34 cellular contexts compared by ENCODE assay signal in the genomic region with DNA sequence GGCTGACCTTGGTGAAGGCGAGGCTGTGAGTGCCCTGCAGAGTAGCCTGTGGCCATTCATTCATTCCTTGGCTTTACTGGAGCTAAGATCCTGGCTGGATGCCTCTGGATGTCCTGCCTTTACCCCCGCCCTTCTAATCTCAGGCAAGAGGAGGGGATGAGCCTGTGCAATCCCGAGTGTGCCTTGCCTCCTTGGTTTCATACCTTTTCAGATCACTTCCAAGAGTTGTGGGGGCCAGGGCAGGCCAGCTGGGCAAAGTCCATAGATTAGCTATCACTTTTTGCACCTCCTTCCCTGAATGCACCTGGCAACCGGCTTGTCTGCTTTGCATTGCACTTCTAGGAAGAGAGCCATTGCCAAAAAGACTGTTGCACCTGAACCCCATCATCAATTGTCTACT. TPM values are rescaled to one million over a fixed set of nuclear protein-coding genes. Genes with fewer than 3 reads are reported as not detected.
DNase-seq lines count a peak whose midpoint lies in the region; ATAC-seq, FAIRE-seq and TF ChIP-seq lines count a peak whose summit lies in the region.
"Had no signal": no experiment of that assay in that cellular context is flagged by ENCODE, and none has a peak within 500 bp of the region (broad histone marks: within the 10 kb centered on the region; RNA-seq: fewer than 3 reads in every experiment).

No MANE protein-coding gene starts in this region.

- H3K36me3 ChIP-seq in HUES64 (ENCODE audit: insufficient read depth, low read length) (no peaks in the 10 kb centered on the region; the same call in 1 of the 2 replicates), H1 (ENCODE audit: control insufficient read depth in 2 of 4, insufficient read depth in 4 of 4, low read length in 3 of 4) (peaks cover 0 to 22% (median 0%) of the 10 kb centered on the region in 4 experiments; a peak in 2 of 8 replicates), mesendoderm (ENCODE audit: control insufficient read depth, insufficient read depth, low read length) (no peaks in the 10 kb centered on the region), upper lobe of right lung (no peaks in the 10 kb centered on the region)
- H3K36me3 ChIP-seq: prostate gland, suprapubic skin had no signal

- H2AFZ ChIP-seq in H1 (ENCODE audit: low read length) = no peak overlapping the region
- H2AFZ ChIP-seq: GM23248 had no signal

- H3K4me2 ChIP-seq in H1 (ENCODE audit: insufficient read depth in 1 of 2, low read depth in 2 of 2, low read length in 2 of 2) (peak overlapping the region; percentile 95 to 96), mesendoderm (ENCODE audit: low read length) (peak overlapping the region; percentile 84)

- H4K20me1 ChIP-seq in H1 (replicated peaks in 1 of 2; ENCODE audit: control insufficient read depth in 1 of 2, insufficient read depth in 2 of 2, low read length in 2 of 2) = peaks cover 13 to 16% of the 10 kb centered on the region in 2 experiments

- intact Hi-C loops in upper lobe of right lung (cut with DNase I) = no loop called here

- 0 out of 2 replicates have a peak overlapping the region, but pooled peaks have one; percentile 63 for H2BK12ac ChIP-seq in H1 (ENCODE audit: low read depth, low read length)

- peak overlapping the region; percentile 30 for H3K4ac ChIP-seq in H1 (replicated peaks; ENCODE audit: insufficient read length, low read depth, low read length)
- peak overlapping the region; percentile 98 for H3K4ac ChIP-seq in mesendoderm (ENCODE audit: low read depth, low read length)

- H3K18ac ChIP-seq in H1 (ENCODE audit: extremely low read depth, low read length) = peak overlapping the region; percentile 100; the same call in 1 of the 2 replicates
- peak overlapping the region; percentile 81 for H3K18ac ChIP-seq in mesendoderm (ENCODE audit: low read length)

- H4K5ac ChIP-seq in H1 (ENCODE audit: insufficient read length, low read depth, low read length) (peak overlapping the region; percentile 95), mesendoderm (ENCODE audit: low read length) (peak overlapping the region; percentile 90)

- H3K4me1 ChIP-seq in HUES64 (ENCODE audit: insufficient read depth, low read length) (peaks cover 27% of the 10 kb centered on the region), H1 (replicated peaks in 1 of 4; ENCODE audit: control insufficient read depth in 3 of 4, insufficient read depth in 4 of 4, low read length in 3 of 4) (peaks cover 4 to 20% (median 12%) of the 10 kb centered on the region in 4 experiments), mesendoderm (ENCODE audit: control insufficient read depth, low read depth, low read length) (peaks cover 8% of the 10 kb centered on the region), upper lobe of right lung (no peaks in the 10 kb centered on the region)
- H3K4me1 ChIP-seq: prostate gland, suprapubic skin had no signal

- peaks cover 43 to 87% of the 10 kb centered on the region in 2 experiments for H3K79me2 ChIP-seq in H1 (ENCODE audit: control insufficient read depth in 1 of 2, insufficient read depth in 2 of 2, low read length in 2 of 2)
- peaks cover 62% of the 10 kb centered on the region for H3K79me2 ChIP-seq in mesendoderm (ENCODE audit: control insufficient read depth, insufficient read depth, low read length)

- TF ChIP-seq RAD21 in H1 (IDR thresholded peaks at IDR 0.05 in 1 of 2, conservative IDR thresholded peaks at IDR 0.05 in 1 of 2; ENCODE audit: low read depth in 2 of 2, low read length in 2 of 2) = no peak

- CTCF ChIA-PET in H1 (lab: Charles Lee; ENCODE audit: partially characterized antibody) = interaction anchor here (0.6 to 8.5 kb wide), 16 partner anchors 9 to 187 kb away, joined by 3 to 49 read pairs (median 4); no protein-coding TSS in a partner anchor

- peaks cover 30% of the 10 kb centered on the region for H3K23me2 ChIP-seq in H1 (ENCODE audit: low read depth, low read length)

- H2AK5ac ChIP-seq in H1 (ENCODE audit: low read depth, low read length) = no peak overlapping the region
- H2AK5ac ChIP-seq in mesendoderm (ENCODE audit: low read length) = peak overlapping the region; percentile 87

- DNase-seq in H1 (ENCODE audit: low read depth in 1 of 2, low spot score in 2 of 2) (no peak), mesendoderm (peak; percentile 60), upper lobe of right lung (peak; percentile 33), NCI-H1105 treated with DMSO at 0.1 percent for 48 hours (lab: John Stamatoyannopoulos, UW) (no peak), NCI-H128 (lab: John Stamatoyannopoulos, UW; ENCODE audit: unreplicated experiment) (no peak)
- DNase-seq: activated CD4-positive, alpha-beta T cell treated with anti-CD3 and anti-CD28 coated beads, Interleukin-2, amount 10 ng/mL, durations not matched to agents 7 days and 5 days; activated gamma-delta T cell; activated naive CD8-positive, alpha-beta T cell treated with anti-CD3 and anti-CD28 coated beads, Interleukin-2, amount 10 ng/mL, durations not matched to agents 7 days and 5 days; activated T-cell treated with anti-CD3 and anti-CD28 coated beads, Interleukin-2, amount 50 U/mL, for 24 hours; Calu3; caudate nucleus; dermis blood vessel endothelial cell; GM23248; hypothalamus; kidney glomerular epithelial cell; NCI-H187 treated with DMSO at 0.1 percent for 48 hours; NCI-H69; SIG-M5; stimulated activated CD4-positive, alpha-beta T cell treated with anti-CD3 and anti-CD28 coated beads, Interleukin-4, amount 100 ng/mL, for 24 hours; stimulated activated naive B cell treated with anti-CD40 and anti-IgM and Interleukin-4, amounts not matched to agents 10 μg/mL and 1 μg/mL and 100 μg/mL, for 72 hours; T1000 had no signal

- no peak for TF ChIP-seq EP300 in H1 (IDR thresholded peaks at IDR 0.05; ENCODE audit: borderline replicate concordance in 1 of 2, low read depth in 2 of 2, low read length in 2 of 2)

- H2BK120ac ChIP-seq in H1 (replicated peaks; ENCODE audit: low read depth, low read length) (peak overlapping the region; percentile 89), mesendoderm (ENCODE audit: low read depth, low read length) (peak overlapping the region; percentile 75)

- peak overlapping the region; percentile 92 for H3K4me3 ChIP-seq in HUES64 (ENCODE audit: low read length)
- H3K4me3 ChIP-seq in H1 (ENCODE audit: extremely low read depth in 1 of 4, insufficient read depth in 2 of 4, low read depth in 3 of 4, low read length in 4 of 4) = peak overlapping the region; percentile 87 to 98 (median 90)
- H3K4me3 ChIP-seq in mesendoderm (ENCODE audit: low read length) = peak overlapping the region; percentile 91
- no peak overlapping the region for H3K4me3 ChIP-seq in upper lobe of right lung
- H3K4me3 ChIP-seq: GM23248, lung, prostate gland, suprapubic skin had no signal

- H3K9ac ChIP-seq in HUES64 (ENCODE audit: low read depth, low read length) (peak overlapping the region; percentile 92), H1 (replicated peaks in 1 of 4; ENCODE audit: extremely low read depth in 1 of 4, low read depth in 3 of 4, low read length in 3 of 4) (peak overlapping the region; percentile 63 to 93 (median 80)), mesendoderm (ENCODE audit: low read length) (peak overlapping the region; percentile 73)
- H3K9ac ChIP-seq: GM23248 had no signal

- POLR2A ChIA-PET in H1 (lab: Charles Lee; ENCODE audit: partially characterized antibody) = interaction anchor here (0.8 to 15.0 kb wide), 17 partner anchors 8 to 133 kb away, joined by 3 to 282 read pairs (median 6); a partner anchor contains a TSS

- H2BK15ac ChIP-seq in H1 (ENCODE audit: low read length) = 0 out of 2 replicates have a peak overlapping the region, but pooled peaks have one; percentile 74
- H2BK15ac ChIP-seq in mesendoderm (replicated peaks; ENCODE audit: low read depth) = no peak overlapping the region

- 0 out of 2 replicates have a peak overlapping the region, but pooled peaks have one; percentile 96 for H4K8ac ChIP-seq in H1 (ENCODE audit: extremely low read depth, insufficient read depth, low read length)
- peak overlapping the region; percentile 13 for H4K8ac ChIP-seq in mesendoderm (ENCODE audit: low read depth, low read length)

- H3K23ac ChIP-seq in H1 (ENCODE audit: insufficient read length) (no peak overlapping the region), mesendoderm (ENCODE audit: low read length) (peak overlapping the region; percentile 4)

- H3K9me3 ChIP-seq in HUES64 (ENCODE audit: insufficient read depth, low read depth, low read length) (no peaks in the 10 kb centered on the region), H1 (ENCODE audit: insufficient read depth in 2 of 2, low read depth in 1 of 2, low read length in 1 of 2) (no peaks in the 10 kb centered on the region), upper lobe of right lung (no peaks in the 10 kb centered on the region)
- H3K9me3 ChIP-seq: prostate gland, suprapubic skin had no signal

- peak overlapping the region; percentile 20 for H3K14ac ChIP-seq in H1 (ENCODE audit: insufficient read length)

- H3K27me3 ChIP-seq in HUES64 (ENCODE audit: insufficient read depth, low read length) = no peaks in the 10 kb centered on the region
- H3K27me3 ChIP-seq in H1 (replicated peaks in 1 of 4; ENCODE audit: control insufficient read depth in 3 of 4, extremely low read depth in 1 of 4, insufficient read depth in 3 of 4, low read length in 3 of 4) = no peaks in the 10 kb centered on the region
- no peaks in the 10 kb centered on the region for H3K27me3 ChIP-seq in mesendoderm (ENCODE audit: insufficient read depth, low read length, poor library complexity)
- peaks cover 2% of the 10 kb centered on the region for H3K27me3 ChIP-seq in upper lobe of right lung

- FAIRE-seq in H1 (lab: Jason Lieb, UNC) = no peak
- FAIRE-seq: astrocyte, RCC 7860, urothelium cell line had no signal

- peak overlapping the region; percentile 73 for H3K56ac ChIP-seq in H1 (replicated peaks; ENCODE audit: insufficient read length, low read depth, low read length)
- H3K56ac ChIP-seq in mesendoderm (ENCODE audit: low read length) = peak overlapping the region; percentile 100

- no peaks in the 10 kb centered on the region for H3K79me1 ChIP-seq in H1 (ENCODE audit: low read depth, low read length)
- H3K79me1 ChIP-seq in mesendoderm (ENCODE audit: low read length) = no peaks in the 10 kb centered on the region

- H3K27ac ChIP-seq in HUES64 (ENCODE audit: low read depth, low read length) (peak overlapping the region; percentile 97; the same call in 1 of the 2 replicates), H1 (ENCODE audit: low read depth, low read length) (peak overlapping the region; percentile 92; the same call in 1 of the 2 replicates), mesendoderm (ENCODE audit: low read depth, low read length) (peak overlapping the region; percentile 61), upper lobe of right lung (no peak overlapping the region)
- H3K27ac ChIP-seq: C4-2B, GM23248, prostate gland, suprapubic skin had no signal

- H2BK20ac ChIP-seq in H1 (ENCODE audit: low read length) = no peak overlapping the region; the same call in 1 of the 2 replicates

- TF ChIP-seq POLR2A in H1 (IDR thresholded peaks at IDR 0.05; ENCODE audit: control extremely low read depth in 1 of 2, low read depth in 2 of 2, low read length in 2 of 2) = no peak

- TF ChIP-seq CTCF in H1 (IDR thresholded peaks at IDR 0.05; ENCODE audit: control extremely low read depth in 1 of 3, insufficient read depth in 1 of 3, low read depth in 1 of 3, low read length in 3 of 3) (no peak), upper lobe of right lung (IDR thresholded peaks at IDR 0.05) (no peak)

- ATAC-seq in upper lobe of right lung (no peak), HG02970 (IDR thresholded peaks at IDR 0.05; ENCODE audit: low FRiP score, unreplicated experiment) (no peak)
- ATAC-seq: sciatic nerve; stimulated activated naive B cell treated with anti-CD40 and anti-IgM and Interleukin-4, amounts not matched to agents 10 μg/mL and 1 μg/mL and 100 μg/mL, for 72 hours had no signal

- WGBS in HUES64 = 0% methylated on average over 4 of the region's 4 CpGs
- 3% methylated on average over 4 of the region's 4 CpGs; no CpG with 5 or more reads in 1 of the 2 experiments for WGBS in H1 (ENCODE audit: extremely low coverage in 1 of 2, insufficient coverage in 1 of 2, insufficient read length in 1 of 2, insufficient replicate concordance in 2 of 2, low coverage in 1 of 2, low lambda C conversion rate in 2 of 2, missing lambda C conversion rate in 1 of 2), 2 experiments
- no CpG with 5 or more reads among the region's 4 CpGs for WGBS in mesendoderm (ENCODE audit: extremely low coverage, insufficient coverage, low lambda C conversion rate)

- peak overlapping the region; percentile 98 for H4K91ac ChIP-seq in H1 (replicated peaks; ENCODE audit: insufficient read length, low read length)

- H2BK5ac ChIP-seq in H1 (ENCODE audit: low read depth, low read length) = peak overlapping the region; percentile 97
- H2BK5ac ChIP-seq in mesendoderm (ENCODE audit: low read length) = peak overlapping the region; percentile 100

RNA-seq across cellular contexts. Expression of a gene that starts 1.5 kb away (rescaled TPM):
- 81.5 TPM for polyA plus RNA-seq in HUES64 (2013, experiment 1 of 2)
- polyA plus RNA-seq in HUES64 (2013, experiment 2 of 2) = 73.0 TPM
- 148 and 154 TPM in 2 replicates for total RNA-seq in H1 (2021; fragmentation: NEBNext Ultra II Directional; extraction: Animal tissue kit (Norgen Biotek cat#: 25700))
- 133 and 189 TPM in 2 replicates for polyA plus RNA-seq in H1 (2011; rRNA removed)
- 182 TPM for polyA plus RNA-seq in H1 (2011; cell fraction: cytosol; rRNA removed)
- 122 TPM for polyA plus RNA-seq in H1 (2011; cell fraction: nucleus; rRNA removed)
- 124 to 162 TPM (median 153 TPM) in 4 replicates for polyA plus RNA-seq in H1 (2012, experiment 1 of 2)
- 151 TPM for polyA plus RNA-seq in H1 (2012, experiment 2 of 2)
- 89.5 TPM for polyA plus RNA-seq in H1 (2013, experiment 1 of 2)
- polyA plus RNA-seq in H1 (2013, experiment 2 of 2) = 85.7 TPM
- 110 and 121 TPM in 2 replicates for polyA minus RNA-seq in H1 (2011; rRNA and poly(A)+ RNA removed)
- polyA minus RNA-seq in H1 (2011; cell fraction: cytosol; rRNA and poly(A)+ RNA removed) = 106 TPM
- polyA minus RNA-seq in H1 (2011; cell fraction: nucleus; rRNA and poly(A)+ RNA removed) = 60.1 TPM
- 135 TPM for polyA plus RNA-seq in mesendoderm (2013, experiment 1 of 2)
- 136 TPM for polyA plus RNA-seq in mesendoderm (2013, experiment 2 of 2)
- total RNA-seq in upper lobe of right lung = not detected
- total RNA-seq: activated CD4-positive, alpha-beta T cell treated with anti-CD3 and anti-CD28 coated beads, Interleukin-2, amount 10 ng/mL, durations not matched to agents 7 days and 5 days; activated naive CD8-positive, alpha-beta T cell treated with anti-CD3 and anti-CD28 coated beads, Interleukin-2, amount 10 ng/mL, durations not matched to agents 7 days and 5 days; Calu3; dermis blood vessel endothelial cell; fibroblast of lung; GM23248; HT1080; neural crest cell; sciatic nerve had no signal
- polyA plus RNA-seq: fibroblast of lung, GM23248, lung had no signal

RNA-seq across cellular contexts. Expression of a gene that starts 47.0 kb away (rescaled TPM):
- 47.6 TPM for polyA plus RNA-seq in HUES64 (2013, experiment 1 of 2)
- 46.7 TPM for polyA plus RNA-seq in HUES64 (2013, experiment 2 of 2)
- total RNA-seq in H1 (2021; fragmentation: NEBNext Ultra II Directional; extraction: Animal tissue kit (Norgen Biotek cat#: 25700)) = 84.8 and 97.7 TPM in 2 replicates
- polyA plus RNA-seq in H1 (2011; rRNA removed) = 47.9 and 99.4 TPM in 2 replicates
- 76.0 TPM for polyA plus RNA-seq in H1 (2011; cell fraction: cytosol; rRNA removed)
- polyA plus RNA-seq in H1 (2011; cell fraction: nucleus; rRNA removed) = 316 TPM
- 74.1 to 103 TPM (median 94.9 TPM) in 4 replicates for polyA plus RNA-seq in H1 (2012, experiment 1 of 2)
- 58.2 TPM for polyA plus RNA-seq in H1 (2012, experiment 2 of 2)
- 46.2 TPM for polyA plus RNA-seq in H1 (2013, experiment 1 of 2)
- 40.9 TPM for polyA plus RNA-seq in H1 (2013, experiment 2 of 2)
- polyA minus RNA-seq in H1 (2011; rRNA and poly(A)+ RNA removed) = 60.8 and 99.4 TPM in 2 replicates
- polyA minus RNA-seq in H1 (2011; cell fraction: cytosol; rRNA and poly(A)+ RNA removed) = 44.9 TPM
- 124 TPM for polyA minus RNA-seq in H1 (2011; cell fraction: nucleus; rRNA and poly(A)+ RNA removed)
- 29.6 TPM for polyA plus RNA-seq in mesendoderm (2013, experiment 1 of 2)
- polyA plus RNA-seq in mesendoderm (2013, experiment 2 of 2) = 29.9 TPM
- total RNA-seq in upper lobe of right lung = 48.3 TPM

Comparison
In these comparisons a context has a peak if more than half of its experiments do, and no peak if none do; other contexts are left out.
1. DNase-seq: peak in mesendoderm (single experiment) and upper lobe of right lung (single experiment); none in H1 (0 of 2), NCI-H1105 treated with DMSO at 0.1 percent for 48 hours (single experiment) and NCI-H128 (single experiment).
2. RNA of a gene that starts 1.5 kb away (total RNA-seq): 148 to 154 TPM in H1; not detected in upper lobe of right lung (single experiment); every median in the first group is over 100 times any median in the second.
3. Peak in every context shown above with its lines, with median percentiles within 50 percentile points of each other: H3K9ac ChIP-seq.